8 cellular contexts compared by ENCODE assay signal in genomic region chr11:8911040-8911823, GRCh38. TPM values are rescaled to one million over a fixed set of nuclear protein-coding genes. Genes with fewer than 3 reads are reported as not detected.
DNase-seq lines count a peak whose midpoint lies in the region; ATAC-seq and TF ChIP-seq lines count a peak whose summit lies in the region.

Gene AKIP1, plus strand, starts transcription at chr11:8911189. Its CDS starts 261 bp downstream, at chr11:8911450.

- ATAC-seq in GM19324 (IDR thresholded peaks at IDR 0.05; ENCODE audit: low FRiP score, unreplicated experiment) (peak; percentile 81), HG03521 (IDR thresholded peaks at IDR 0.05; ENCODE audit: unreplicated experiment) (peak; percentile 74), left lobe of liver (peak; percentile 98)

- peak within 1 kb of the TSS; percentile 71 for H3K4me3 ChIP-seq in BJ (ENCODE audit: low read depth, low read length)

- H3K27me3 ChIP-seq in BJ (ENCODE audit: control insufficient read depth, insufficient read depth, low read length), result no peaks in the 10 kb centered on the region

- DNase-seq in BJ (ENCODE audit: low read depth) (peak; percentile 54), NCI-H748 (lab: John Stamatoyannopoulos, UW; ENCODE audit: unreplicated experiment) (peak; percentile 99), dedifferentiated amniotic fluid mesenchymal stem cell (ENCODE audit: extremely low spot score) (peak; percentile 93), left lobe of liver (ENCODE audit: low spot score) (peak; percentile 95)
- peak; percentile 65 to 85 for DNase-seq in activated CD4-positive, alpha-beta T cell treated with anti-CD3 and anti-CD28 coated beads, Interleukin-2, amount 50 U/mL, for 24 hours (ENCODE audit: low read depth in 1 of 2, low spot score in 1 of 2)
- DNase-seq in stimulated activated CD4-positive, alpha-beta T cell treated with anti-CD3 and anti-CD28 coated beads, Interleukin-2, amount 100 ng/mL, for 24 hours, result peak; percentile 86 to 93

- POLR2A ChIA-PET in BJ (lab: Charles Lee), result interaction anchor here (0.5 to 1.4 kb wide), 5 partner anchors 39 to 1016 kb away, joined by 3 to 13 read pairs (median 10); a partner anchor contains a TSS

- CTCF ChIA-PET in BJ (lab: Yijun Ruan, JAX), result interaction anchor here (0.8 to 1.8 kb wide), 7 partner anchors 13 to 101 kb away, joined by 3 to 8 read pairs (median 4); partner anchors contain the start of gene TMEM9B

- no peaks in the 10 kb centered on the region; the same call in 1 of the 2 replicates for H3K36me3 ChIP-seq in BJ (ENCODE audit: control insufficient read depth, insufficient read depth, low read length)

- TF ChIP-seq CTCF in BJ (IDR thresholded peaks at IDR 0.05; ENCODE audit: insufficient read depth, low read depth, low read length), result 0 out of 2 replicates have a peak, but pooled peaks have one; percentile 3

RNA-seq across cellular contexts. Expression of gene AKIP1, which starts in this region (rescaled TPM):
- 39.4 and 50.6 TPM in 2 replicates for polyA plus RNA-seq in BJ (2011; rRNA removed)
- polyA minus RNA-seq in BJ (2011; rRNA and poly(A)+ RNA removed), result 6.3 and 7.4 TPM in 2 replicates
- 11.7 TPM for total RNA-seq in left lobe of liver

Comparison
In these comparisons a context has a peak if more than half of its experiments do, and no peak if none do; other contexts are left out.
1. Peak in every context shown above with its lines: DNase-seq, ATAC-seq and H3K4me3 ChIP-seq.